19 cellular contexts compared by ENCODE assay signal in genomic region chr13:112251930-112252585, GRCh38.
"Had no signal": no experiment of that assay in that cellular context is flagged by ENCODE, and none has a peak within 500 bp of the region (broad histone marks: within the 10 kb centered on the region; RNA-seq: fewer than 3 reads in every experiment).

No MANE protein-coding gene starts in this region.

- H3K27me3 ChIP-seq: gastrocnemius medialis, pancreas, upper lobe of left lung, vagina had no signal

- H3K27ac ChIP-seq: dorsolateral prefrontal cortex, gastrocnemius medialis, left ventricle myocardium inferior, pancreas, sigmoid colon, skin epidermis, thoracic aorta, upper lobe of left lung, vagina had no signal

- ATAC-seq: esophagus mucosa; gastrocnemius medialis; natural killer cell; pancreas; stimulated activated naive B cell treated with anti-CD40 and anti-IgM and Interleukin-4, amounts not matched to agents 10 μg/mL and 1 μg/mL and 100 μg/mL, for 72 hours; stimulated activated naive CD8-positive, alpha-beta T cell treated with anti-CD3 and anti-CD28 coated beads, Interleukin-15, amount 100 ng/mL, for 72 hours had no signal

- H3K36me3 ChIP-seq: gastrocnemius medialis, left ventricle myocardium inferior, pancreas, sigmoid colon, thoracic aorta, upper lobe of left lung, vagina had no signal

- H3K4me3 ChIP-seq: dorsolateral prefrontal cortex, gastrocnemius medialis, left ventricle myocardium inferior, pancreas, sigmoid colon, skin epidermis, thoracic aorta, upper lobe of left lung, vagina had no signal

- H3K4me1 ChIP-seq: gastrocnemius medialis, left ventricle myocardium inferior, pancreas, upper lobe of left lung, vagina had no signal

- DNase-seq: central memory CD4-positive, alpha-beta T cell; cortex of kidney; dorsolateral prefrontal cortex; effector memory CD4-positive, alpha-beta T cell; gastrocnemius medialis; left ventricle myocardium inferior; mammary epithelial cell; natural killer cell; pancreas; stimulated activated CD4-positive, alpha-beta T cell treated with anti-CD3 and anti-CD28 coated beads, Interleukin-2, amount 100 ng/mL, for 24 hours; stimulated activated CD4-positive, alpha-beta T cell treated with anti-CD3 and anti-CD28 coated beads, Interleukin-4, amount 100 ng/mL, for 4 hours; stimulated activated naive B cell treated with anti-CD40 and anti-IgM and Interleukin-4, amounts not matched to agents 10 μg/mL and 1 μg/mL and 100 μg/mL, for 72 hours; stimulated activated naive CD8-positive, alpha-beta T cell treated with anti-CD3 and anti-CD28 coated beads, Interleukin-15, amount 100 ng/mL, for 72 hours had no signal

- H3K9me3 ChIP-seq: gastrocnemius medialis, left ventricle myocardium inferior, pancreas, sigmoid colon, thoracic aorta, upper lobe of left lung, vagina had no signal
